Comparison of ENCODE assay signal across 14 cellular contexts in genomic region chr3:10273697-10274305, GRCh38. TPM values are rescaled to one million over a fixed set of nuclear protein-coding genes. Genes with fewer than 3 reads are reported as not detected.
DNase-seq lines count a peak whose midpoint lies in the region; ATAC-seq, FAIRE-seq and TF ChIP-seq lines count a peak whose summit lies in the region.
"Had no signal": no experiment of that assay in that cellular context is flagged by ENCODE, and none has a peak within 500 bp of the region (broad histone marks: within the 10 kb centered on the region; RNA-seq: fewer than 3 reads in every experiment).

No MANE protein-coding gene starts in this region.

- no peaks in the 10 kb centered on the region for H3F3A ChIP-seq in Loucy (ENCODE audit: low read depth)

- TF ChIP-seq CTCF in activated CD8-positive, alpha-beta T cell treated with anti-CD3 and anti-CD28 coated beads for 36 hours (IDR thresholded peaks at IDR 0.05): no peak
- TF ChIP-seq CTCF in Loucy (conservative IDR thresholded peaks at IDR 0.05; ENCODE audit: low read length): no peak
- TF ChIP-seq CTCF in GM12878 (IDR thresholded peaks at IDR 0.05 in 2 of 3, conservative IDR thresholded peaks at IDR 0.05 in 1 of 3; ENCODE audit: control insufficient read depth in 2 of 3, extremely low read depth in 1 of 3, insufficient read depth in 1 of 3, low read depth in 3 of 3, low read length in 3 of 3): no peak

- H3K4me3 ChIP-seq in Loucy (ENCODE audit: low read length, poor library complexity, severe bottlenecking) (no peak overlapping the region), GM12878 (no peak overlapping the region)
- H3K4me3 ChIP-seq: ascending aorta had no signal

- H2AFZ ChIP-seq in Loucy (ENCODE audit: low read length) (no peak overlapping the region), GM12878 (ENCODE audit: control insufficient read depth, low read depth, low read length) (no peak overlapping the region)

- CTCF ChIA-PET in activated CD8-positive, alpha-beta T cell treated with anti-CD3 and anti-CD28 coated beads for 36 hours (lab: Charles Lee): interaction anchor here (1.0 kb wide), 1 partner anchor 10 kb away, joined by 4 read pairs; no protein-coding TSS in a partner anchor
- CTCF ChIA-PET in activated CD8-positive, alpha-beta T cell treated with anti-CD3 and anti-CD28 coated beads, Interleukin-2, amount 10 ng/mL, durations not matched to agents 7 days and 5 days (lab: Charles Lee): interaction anchor here (1.3 to 2.9 kb wide), 2 partner anchors 9 to 11 kb away, joined by 4 to 18 read pairs; no protein-coding TSS in a partner anchor
- CTCF ChIA-PET in GM12878 (lab: Yijun Ruan, JAX): interaction anchor here (0.8 to 0.9 kb wide), 2 partner anchors 10 to 49 kb away, joined by 3 read pairs; no protein-coding TSS in a partner anchor

- no peak overlapping the region for H3K4me3 Mint-ChIP-seq in activated CD8-positive, alpha-beta T cell treated with anti-CD3 and anti-CD28 coated beads for 36 hours
- no peak overlapping the region for H3K4me3 Mint-ChIP-seq in activated CD8-positive, alpha-beta T cell treated with anti-CD3 and anti-CD28 coated beads, Interleukin-2, amount 10 ng/mL, durations not matched to agents 7 days and 5 days
- peak overlapping the region; percentile 47 for H3K4me3 Mint-ChIP-seq in natural killer cell treated with Interleukin-12 subunit alpha and Interleukin-12 subunit beta and Interleukin-15 and Interleukin-18, amount 100 ng/mL, for 72 hours

- no peak for TF ChIP-seq POLR2A in GM12878 (IDR thresholded peaks at IDR 0.05; ENCODE audit: low read depth, low read length)

- RAD21 ChIA-PET in GM12878 (lab: Charles Lee; ENCODE audit: unreplicated experiment): no interaction called here

- H3K9me2 ChIP-seq in Loucy (replicated peaks; ENCODE audit: low read depth, low read length): no peaks in the 10 kb centered on the region

- in situ Hi-C loops in GM12878 (cut with MboI): no loop called here

- no peaks in the 10 kb centered on the region for H3K27me3 Mint-ChIP-seq in activated CD8-positive, alpha-beta T cell treated with anti-CD3 and anti-CD28 coated beads for 36 hours
- H3K27me3 Mint-ChIP-seq in activated CD8-positive, alpha-beta T cell treated with anti-CD3 and anti-CD28 coated beads, Interleukin-2, amount 10 ng/mL, durations not matched to agents 7 days and 5 days (ENCODE audit: low read depth): no peaks in the 10 kb centered on the region
- H3K27me3 Mint-ChIP-seq in natural killer cell treated with Interleukin-12 subunit alpha and Interleukin-12 subunit beta and Interleukin-15 and Interleukin-18, amount 100 ng/mL, for 72 hours: no peaks in the 10 kb centered on the region

- BruUV-seq in GM12878 (replicated peaks; lab: Mats Ljungman, UMichigan): TSS peak; percentile 15

- H3K27me3 ChIP-seq in Loucy (ENCODE audit: insufficient read depth, low read length, poor library complexity, severe bottlenecking) (no peaks in the 10 kb centered on the region), GM12878 (replicated peaks in 1 of 2; ENCODE audit: control insufficient read depth in 2 of 2, insufficient read depth in 2 of 2, low read length in 1 of 2) (no peaks in the 10 kb centered on the region)
- H3K27me3 ChIP-seq: ascending aorta had no signal

- H3K9me3 ChIP-seq in Loucy (ENCODE audit: insufficient read depth, low read depth, low read length) (no peaks in the 10 kb centered on the region), GM12878 (replicated peaks; ENCODE audit: control insufficient read depth, insufficient read depth, low read length) (no peaks in the 10 kb centered on the region)
- H3K9me3 ChIP-seq: ascending aorta had no signal

- H3K9ac ChIP-seq in Loucy (ENCODE audit: low read depth, low read length, poor library complexity, severe bottlenecking): peak overlapping the region; percentile 10
- H3K9ac ChIP-seq in GM12878 (ENCODE audit: control insufficient read depth, insufficient read depth, low read length): no peak overlapping the region

- H3K4me1 Mint-ChIP-seq in activated CD8-positive, alpha-beta T cell treated with anti-CD3 and anti-CD28 coated beads for 36 hours (ENCODE audit: low read depth): peaks cover 44% of the 10 kb centered on the region
- H3K4me1 Mint-ChIP-seq in activated CD8-positive, alpha-beta T cell treated with anti-CD3 and anti-CD28 coated beads, Interleukin-2, amount 10 ng/mL, durations not matched to agents 7 days and 5 days (ENCODE audit: low read depth): peaks cover 37% of the 10 kb centered on the region
- peaks cover 27 to 37% of the 10 kb centered on the region in 2 donors for H3K4me1 Mint-ChIP-seq in natural killer cell treated with Interleukin-12 subunit alpha and Interleukin-12 subunit beta and Interleukin-15 and Interleukin-18, amount 100 ng/mL, for 72 hours (ENCODE audit: low read depth in 2 of 2)

- POLR2A ChIA-PET in activated CD8-positive, alpha-beta T cell treated with anti-CD3 and anti-CD28 coated beads for 36 hours (lab: Charles Lee): interaction anchor here (1.3 kb wide), 2 partner anchors 10 to 31 kb away, joined by 3 to 5 read pairs; no protein-coding TSS in a partner anchor
- POLR2A ChIA-PET in activated CD8-positive, alpha-beta T cell treated with anti-CD3 and anti-CD28 coated beads, Interleukin-2, amount 10 ng/mL, durations not matched to agents 7 days and 5 days (lab: Charles Lee): no interaction called here
- POLR2A ChIA-PET in GM12878 (lab: Charles Lee): interaction anchor here (1.0 kb wide), 1 partner anchor 10 kb away, joined by 3 read pairs; no protein-coding TSS in a partner anchor

- H3K27ac Mint-ChIP-seq in activated CD8-positive, alpha-beta T cell treated with anti-CD3 and anti-CD28 coated beads for 36 hours: peak overlapping the region; percentile 22
- H3K27ac Mint-ChIP-seq in activated CD8-positive, alpha-beta T cell treated with anti-CD3 and anti-CD28 coated beads, Interleukin-2, amount 10 ng/mL, durations not matched to agents 7 days and 5 days: no peak overlapping the region
- peak overlapping the region in 1 of 2 donors; percentile 57 for H3K27ac Mint-ChIP-seq in natural killer cell treated with Interleukin-12 subunit alpha and Interleukin-12 subunit beta and Interleukin-15 and Interleukin-18, amount 100 ng/mL, for 72 hours

- H3K4me1 ChIP-seq in Loucy (ENCODE audit: insufficient read depth, low read length, poor library complexity, severe bottlenecking) (peaks cover 12% of the 10 kb centered on the region), GM12878 (ENCODE audit: control insufficient read depth, insufficient read depth, low read length) (peaks cover 4% of the 10 kb centered on the region; the same call in 1 of the 2 replicates)

- DNase-seq in activated CD8-positive, alpha-beta T cell treated with anti-CD3 and anti-CD28 coated beads for 36 hours: no peak
- DNase-seq in activated CD8-positive, alpha-beta T cell treated with anti-CD3 and anti-CD28 coated beads, Interleukin-2, amount 10 ng/mL, durations not matched to agents 7 days and 5 days: no peak
- DNase-seq in GM12878 (ENCODE audit: low read depth, low spot score) (no peak), retina (no peak)
- DNase-seq in natural killer cell treated with Interleukin-12 subunit alpha and Interleukin-12 subunit beta and Interleukin-15 and Interleukin-18, amount 100 ng/mL, for 72 hours (ENCODE audit: low spot score): no peak
- DNase-seq: activated CD4-positive, alpha-beta T cell treated with anti-CD3 and anti-CD28 coated beads, Interleukin-2, amount 50 U/mL, for 1 hour; NCI-H226; occipital lobe; SHP77 treated with DMSO at 0.1 percent for 48 hours had no signal

- intact Hi-C loops in activated CD8-positive, alpha-beta T cell treated with anti-CD3 and anti-CD28 coated beads for 36 hours (cut with micrococcal nuclease): no loop called here
- intact Hi-C loops in GM12878 (cut with micrococcal nuclease; ENCODE audit: unreplicated experiment): no loop called here

- FAIRE-seq in GM12878 (lab: Jason Lieb, UNC): no peak
- FAIRE-seq: H1 had no signal

- H3K4me2 ChIP-seq in Loucy (ENCODE audit: low read depth, low read length, poor library complexity, severe bottlenecking) (peak overlapping the region; percentile 52), GM12878 (ENCODE audit: control insufficient read depth, insufficient read depth) (peak overlapping the region; percentile 35)

- H3K79me2 ChIP-seq in Loucy (ENCODE audit: insufficient read depth, low read length) (peaks cover 91% of the 10 kb centered on the region), GM12878 (ENCODE audit: control insufficient read depth, insufficient read depth, low read length) (peaks cover 34% of the 10 kb centered on the region)

- SMC1A ChIA-PET in GM12878 (lab: Charles Lee; ENCODE audit: uncharacterized antibody, unreplicated experiment): interaction anchor here (0.8 to 1.3 kb wide), 4 partner anchors 10 to 52 kb away, joined by 3 to 4 read pairs (median 4); no protein-coding TSS in a partner anchor

- H3K9me3 Mint-ChIP-seq in activated CD8-positive, alpha-beta T cell treated with anti-CD3 and anti-CD28 coated beads for 36 hours: no peaks in the 10 kb centered on the region
- H3K9me3 Mint-ChIP-seq in activated CD8-positive, alpha-beta T cell treated with anti-CD3 and anti-CD28 coated beads, Interleukin-2, amount 10 ng/mL, durations not matched to agents 7 days and 5 days (ENCODE audit: insufficient read depth): no peaks in the 10 kb centered on the region
- H3K9me3 Mint-ChIP-seq in natural killer cell treated with Interleukin-12 subunit alpha and Interleukin-12 subunit beta and Interleukin-15 and Interleukin-18, amount 100 ng/mL, for 72 hours: no peaks in the 10 kb centered on the region

- 50% methylated on average over 1 of the region's 1 CpG for WGBS in GM12878 (ENCODE audit: insufficient coverage, insufficient replicate concordance, low lambda C conversion rate, missing lambda C conversion rate)

- H3K36me3 Mint-ChIP-seq in activated CD8-positive, alpha-beta T cell treated with anti-CD3 and anti-CD28 coated beads for 36 hours (ENCODE audit: low read depth): peaks cover 47% of the 10 kb centered on the region
- peaks cover 63% of the 10 kb centered on the region for H3K36me3 Mint-ChIP-seq in activated CD8-positive, alpha-beta T cell treated with anti-CD3 and anti-CD28 coated beads, Interleukin-2, amount 10 ng/mL, durations not matched to agents 7 days and 5 days (ENCODE audit: low read depth)
- H3K36me3 Mint-ChIP-seq in natural killer cell treated with Interleukin-12 subunit alpha and Interleukin-12 subunit beta and Interleukin-15 and Interleukin-18, amount 100 ng/mL, for 72 hours: peaks cover 7% of the 10 kb centered on the region

- H4K20me1 ChIP-seq in Loucy (ENCODE audit: insufficient read depth, low read length, poor library complexity, severe bottlenecking) (peaks cover 44% of the 10 kb centered on the region), GM12878 (ENCODE audit: control insufficient read depth, insufficient read depth) (no peaks in the 10 kb centered on the region; the same call in none of the 2 replicates)

- no peak overlapping the region for H3K27ac ChIP-seq in GM12878 (ENCODE audit: control insufficient read depth, insufficient read depth)
- H3K27ac ChIP-seq: ascending aorta had no signal

- no peak for TF ChIP-seq EP300 in GM12878 (IDR thresholded peaks at IDR 0.05; ENCODE audit: borderline replicate concordance in 1 of 2, control insufficient read depth in 1 of 2, low read depth in 2 of 2, low read length in 2 of 2)

- no peak for TF ChIP-seq RAD21 in GM12878 (IDR thresholded peaks at IDR 0.05; ENCODE audit: insufficient read depth, low read depth, low read length)

- no peak for ATAC-seq in activated CD8-positive, alpha-beta T cell treated with anti-CD3 and anti-CD28 coated beads for 36 hours
- no peak for ATAC-seq in activated CD8-positive, alpha-beta T cell treated with anti-CD3 and anti-CD28 coated beads, Interleukin-2, amount 10 ng/mL, durations not matched to agents 7 days and 5 days
- ATAC-seq in GM12878: no peak
- ATAC-seq in natural killer cell treated with Interleukin-12 subunit alpha and Interleukin-12 subunit beta and Interleukin-15 and Interleukin-18, amount 100 ng/mL, for 72 hours: no peak
- no peak for ATAC-seq in GM21423 (IDR thresholded peaks at IDR 0.05; ENCODE audit: unreplicated experiment)
- no peak for ATAC-seq in HG02884 (IDR thresholded peaks at IDR 0.05; ENCODE audit: unreplicated experiment)

- peaks cover 82% of the 10 kb centered on the region; the same call in 1 of the 2 replicates for H3K36me3 ChIP-seq in Loucy (ENCODE audit: insufficient read depth, low read length)
- peaks cover 33 to 38% of the 10 kb centered on the region in 2 experiments; a peak in 3 of 4 replicates for H3K36me3 ChIP-seq in GM12878 (ENCODE audit: control insufficient read depth in 2 of 2, insufficient read depth in 2 of 2, low read length in 1 of 2)

RNA-seq across cellular contexts. Expression of gene GHRL, which starts 18.9 kb away (rescaled TPM):
- total RNA-seq in activated CD8-positive, alpha-beta T cell treated with anti-CD3 and anti-CD28 coated beads for 36 hours: under 1 TPM in 1 of 2 experiments, not detected in 1; 0.22 TPM
- total RNA-seq in activated CD8-positive, alpha-beta T cell treated with anti-CD3 and anti-CD28 coated beads, Interleukin-2, amount 10 ng/mL, durations not matched to agents 7 days and 5 days: under 1 TPM; 0.21 to 0.63 TPM
- total RNA-seq in GM12878 (2013; cell fraction: nucleolus; rRNA removed): 4.3 and 5.2 TPM in 2 replicates
- 0.73 TPM in 1 of 2 replicates, not detected in the other for total RNA-seq in GM12878 (2014; rRNA removed)
- 0.55 and 0.67 TPM in 2 replicates for total RNA-seq in GM12878 (2014; rRNA removed; fragmentation: Illumina TruSeq; extraction: Trizol)
- total RNA-seq in GM12878 (2021): 1.4 and 2.2 TPM in 2 replicates
- polyA plus RNA-seq in GM12878 (2011; ENCODE audit: low read depth): 1.7 TPM
- 1.7 and 1.8 TPM in 2 replicates for polyA plus RNA-seq in GM12878 (2011; rRNA removed)
- polyA plus RNA-seq in GM12878 (2011; cell fraction: cytosol; rRNA removed): 2.2 and 2.4 TPM in 2 replicates
- 7.3 and 9.8 TPM in 2 replicates for polyA plus RNA-seq in GM12878 (2011; cell fraction: nucleus; rRNA removed)
- polyA plus RNA-seq in GM12878 (2012): 1.0 and 2.7 TPM in 2 replicates
- 0.60 TPM in 1 of 2 replicates, not detected in the other for polyA plus RNA-seq in GM12878 (2014; fragmentation: Illumina TruSeq; extraction: Trizol)
- under 1 TPM; 0.35 to 0.58 TPM for polyA plus RNA-seq in GM12878 (2014; fragmentation: Nextera tagmentation; extraction: Ambion mirVana)
- polyA plus RNA-seq in GM12878 (2014; rRNA removed): 1.0 and 2.4 TPM in 2 replicates
- polyA plus RNA-seq in GM12878 (2016; fragmentation: Nextera tagmentation; extraction: Ambion mirVana): 1 to 10 TPM; 1.0 to 1.1 TPM
- polyA minus RNA-seq in GM12878 (2011; rRNA and poly(A)+ RNA removed): 0.88 and 2.3 TPM in 2 replicates
- 1.9 TPM in 1 of 2 replicates, not detected in the other for polyA minus RNA-seq in GM12878 (2011; cell fraction: cytosol; rRNA and poly(A)+ RNA removed)
- 2.4 and 2.9 TPM in 2 replicates for polyA minus RNA-seq in GM12878 (2011; cell fraction: nucleus; rRNA and poly(A)+ RNA removed)
- under 1 TPM; 0.69 to 0.78 TPM for total RNA-seq in natural killer cell treated with Interleukin-12 subunit alpha and Interleukin-12 subunit beta and Interleukin-15 and Interleukin-18, amount 100 ng/mL, for 72 hours
- total RNA-seq: ascending aorta, occipital lobe had no signal

RNA-seq across cellular contexts. Expression of gene TATDN2, which starts 25.5 kb away (rescaled TPM):
- total RNA-seq in activated CD8-positive, alpha-beta T cell treated with anti-CD3 and anti-CD28 coated beads for 36 hours: 10 to 100 TPM; 37.1 to 38.5 TPM
- 10 to 100 TPM; 57.0 to 61.6 TPM for total RNA-seq in activated CD8-positive, alpha-beta T cell treated with anti-CD3 and anti-CD28 coated beads, Interleukin-2, amount 10 ng/mL, durations not matched to agents 7 days and 5 days
- 43.3 and 48.1 TPM in 2 replicates for total RNA-seq in GM12878 (2013; cell fraction: nucleolus; rRNA removed)
- total RNA-seq in GM12878 (2014; rRNA removed): 7.7 and 10.0 TPM in 2 replicates
- 22.0 and 23.9 TPM in 2 replicates for total RNA-seq in GM12878 (2014; rRNA removed; fragmentation: Illumina TruSeq; extraction: Trizol)
- 31.8 and 36.5 TPM in 2 replicates for total RNA-seq in GM12878 (2021)
- 18.4 TPM for polyA plus RNA-seq in GM12878 (2011; ENCODE audit: low read depth)
- polyA plus RNA-seq in GM12878 (2011; rRNA removed): 21.6 and 22.1 TPM in 2 replicates
- 20.8 and 21.3 TPM in 2 replicates for polyA plus RNA-seq in GM12878 (2011; cell fraction: cytosol; rRNA removed)
- polyA plus RNA-seq in GM12878 (2011; cell fraction: nucleus; rRNA removed): 25.2 and 26.0 TPM in 2 replicates
- polyA plus RNA-seq in GM12878 (2012): 19.7 and 24.1 TPM in 2 replicates
- 27.3 and 28.1 TPM in 2 replicates for polyA plus RNA-seq in GM12878 (2014; fragmentation: Illumina TruSeq; extraction: Trizol)
- 1 to 10 TPM; 5.7 to 9.1 TPM for polyA plus RNA-seq in GM12878 (2014; fragmentation: Nextera tagmentation; extraction: Ambion mirVana)
- 25.7 and 25.8 TPM in 2 replicates for polyA plus RNA-seq in GM12878 (2014; rRNA removed)
- polyA plus RNA-seq in GM12878 (2016; fragmentation: Nextera tagmentation; extraction: Ambion mirVana): 1 to 10 TPM; 4.2 to 5.6 TPM
- polyA minus RNA-seq in GM12878 (2011; rRNA and poly(A)+ RNA removed): 29.6 and 51.2 TPM in 2 replicates
- polyA minus RNA-seq in GM12878 (2011; cell fraction: cytosol; rRNA and poly(A)+ RNA removed): 9.1 and 14.0 TPM in 2 replicates
- 30.2 and 59.0 TPM in 2 replicates for polyA minus RNA-seq in GM12878 (2011; cell fraction: nucleus; rRNA and poly(A)+ RNA removed)
- 10 to 100 TPM; 66.3 to 93.3 TPM for total RNA-seq in natural killer cell treated with Interleukin-12 subunit alpha and Interleukin-12 subunit beta and Interleukin-15 and Interleukin-18, amount 100 ng/mL, for 72 hours

RNA-seq across cellular contexts. Expression of gene SEC13, which starts 47.1 kb away (rescaled TPM):
- 10 to 100 TPM; 89.7 to 89.8 TPM for total RNA-seq in activated CD8-positive, alpha-beta T cell treated with anti-CD3 and anti-CD28 coated beads for 36 hours
- total RNA-seq in activated CD8-positive, alpha-beta T cell treated with anti-CD3 and anti-CD28 coated beads, Interleukin-2, amount 10 ng/mL, durations not matched to agents 7 days and 5 days: 10 to 100 TPM; 93.2 to 95.0 TPM
- total RNA-seq in GM12878 (2013; cell fraction: nucleolus; rRNA removed): 108 and 120 TPM in 2 replicates
- total RNA-seq in GM12878 (2014; rRNA removed) (165 and 172 TPM in 2 replicates), GM12878 (2014; rRNA removed; fragmentation: Illumina TruSeq; extraction: Trizol) (100 and 115 TPM in 2 replicates), GM12878 (2021) (113 and 117 TPM in 2 replicates)
- 73.1 TPM for polyA plus RNA-seq in GM12878 (2011; ENCODE audit: low read depth)
- polyA plus RNA-seq in GM12878 (2011; rRNA removed) (62.9 and 89.1 TPM in 2 replicates), GM12878 (2014; fragmentation: Illumina TruSeq; extraction: Trizol) (59.6 and 134 TPM in 2 replicates), GM12878 (2014; fragmentation: Nextera tagmentation; extraction: Ambion mirVana) (10 to 100 TPM; 42.8 to 55.6 TPM), GM12878 (2014; rRNA removed) (119 and 128 TPM in 2 replicates), GM12878 (2016; fragmentation: Nextera tagmentation; extraction: Ambion mirVana) (100 to 1,000 TPM; 211 to 229 TPM)
- polyA plus RNA-seq in GM12878 (2011; cell fraction: cytosol; rRNA removed): 127 and 179 TPM in 2 replicates
- polyA plus RNA-seq in GM12878 (2011; cell fraction: nucleus; rRNA removed): 111 and 137 TPM in 2 replicates
- 97.6 and 109 TPM in 2 replicates for polyA plus RNA-seq in GM12878 (2012)
- 150 and 197 TPM in 2 replicates for polyA minus RNA-seq in GM12878 (2011; rRNA and poly(A)+ RNA removed)
- polyA minus RNA-seq in GM12878 (2011; cell fraction: cytosol; rRNA and poly(A)+ RNA removed): 69.2 and 69.6 TPM in 2 replicates
- 43.2 and 81.7 TPM in 2 replicates for polyA minus RNA-seq in GM12878 (2011; cell fraction: nucleus; rRNA and poly(A)+ RNA removed)
- total RNA-seq in natural killer cell treated with Interleukin-12 subunit alpha and Interleukin-12 subunit beta and Interleukin-15 and Interleukin-18, amount 100 ng/mL, for 72 hours: 100 to 1,000 TPM; 125 to 148 TPM
